ENCODE assay signal across 1 cellular context in the genomic region with DNA sequence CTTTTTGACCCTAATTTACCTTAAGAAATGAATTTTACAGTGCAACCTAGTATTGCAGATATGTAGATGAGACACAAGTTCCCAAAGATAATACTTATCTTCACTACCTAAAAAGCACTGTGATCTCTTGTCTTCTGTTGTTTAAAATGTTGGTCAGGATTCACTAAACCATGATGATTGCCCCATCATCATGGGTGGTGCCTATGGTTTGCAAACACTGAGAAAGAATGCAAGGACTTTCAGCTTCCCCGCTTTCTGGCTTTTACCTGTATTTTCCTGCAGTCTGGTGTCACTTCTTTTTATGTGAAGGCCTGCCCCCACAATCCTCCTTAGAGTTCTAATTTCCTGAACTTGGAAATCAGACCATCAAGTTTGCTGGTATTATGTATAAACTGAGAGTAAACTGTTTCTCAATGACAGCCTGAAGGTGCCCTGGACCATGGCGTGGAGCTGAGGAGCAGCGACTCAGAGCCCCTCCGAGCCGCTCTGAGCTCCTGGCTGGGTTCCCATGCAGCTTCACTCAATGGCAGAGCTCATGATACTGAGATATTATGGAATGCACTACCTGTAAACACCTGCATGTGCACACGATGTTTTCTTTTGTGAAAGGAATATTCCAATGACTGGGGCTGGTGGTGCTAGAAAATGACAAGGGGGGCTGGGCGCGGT.
TF ChIP-seq lines count a peak whose summit lies in the region.

No MANE protein-coding gene starts in this region.

TF ChIP-seq in H1, 55 proteins besides CTCF, POLR2A, EP300 and RAD21:
- no peak for TF ChIP-seq PHF8 (conservative IDR thresholded peaks at IDR 0.05; ENCODE audit: low read depth, low read length)
- TF ChIP-seq GTF2F1 (IDR thresholded peaks at IDR 0.05; ENCODE audit: borderline replicate concordance, low read depth, low read length): no peak
- TF ChIP-seq, protein P1, sequence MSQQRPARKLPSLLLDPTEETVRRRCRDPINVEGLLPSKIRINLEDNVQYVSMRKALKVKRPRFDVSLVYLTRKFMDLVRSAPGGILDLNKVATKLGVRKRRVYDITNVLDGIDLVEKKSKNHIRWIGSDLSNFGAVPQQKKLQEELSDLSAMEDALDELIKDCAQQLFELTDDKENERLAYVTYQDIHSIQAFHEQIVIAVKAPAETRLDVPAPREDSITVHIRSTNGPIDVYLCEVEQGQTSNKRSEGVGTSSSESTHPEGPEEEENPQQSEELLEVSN (IDR thresholded peaks at IDR 0.05): no peak
- no peak for TF ChIP-seq GABPA (IDR thresholded peaks at IDR 0.05; ENCODE audit: borderline replicate concordance, insufficient read depth, low read length)
- TF ChIP-seq POU5F1 (IDR thresholded peaks at IDR 0.05; ENCODE audit: low read depth, low read length): no peak
- TF ChIP-seq YY1 (IDR thresholded peaks at IDR 0.05; ENCODE audit: low read depth, low read length): no peak
- no peak for TF ChIP-seq KDM1A (IDR thresholded peaks at IDR 0.05; ENCODE audit: borderline replicate concordance, low read length)
